ENCODE assay signal across 24 cellular contexts in the genomic region with DNA sequence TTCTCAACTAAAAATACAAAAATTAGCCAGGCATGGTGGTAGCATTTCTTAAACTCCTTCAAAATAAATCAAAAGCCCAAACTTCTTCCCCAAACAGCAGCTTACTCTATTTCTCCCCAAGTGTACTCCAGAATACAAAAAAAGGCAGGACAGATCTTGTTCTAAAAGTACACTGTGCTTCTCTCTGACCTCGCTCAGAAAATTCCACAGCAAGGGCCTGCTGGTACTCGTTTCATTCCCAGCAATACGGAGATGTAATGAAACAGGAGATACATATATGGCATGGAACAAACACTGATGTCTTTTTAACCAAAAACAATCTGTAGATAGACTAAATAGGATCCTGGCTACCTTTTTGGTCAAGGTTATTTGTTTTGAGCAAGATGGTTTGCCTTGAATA. TPM values are rescaled to one million over a fixed set of nuclear protein-coding genes. Genes with fewer than 3 reads are reported as not detected.
DNase-seq lines count a peak whose midpoint lies in the region; ATAC-seq, FAIRE-seq and TF ChIP-seq lines count a peak whose summit lies in the region.
"Had no signal": no experiment of that assay in that cellular context is flagged by ENCODE, and none has a peak within 500 bp of the region (broad histone marks: within the 10 kb centered on the region; RNA-seq: fewer than 3 reads in every experiment).

No MANE protein-coding gene starts in this region.

- H3K79me2 ChIP-seq in keratinocyte (ENCODE audit: control insufficient read depth, insufficient read depth, low read length): no peaks in the 10 kb centered on the region

- TF ChIP-seq CTCF in RWPE1 (conservative IDR thresholded peaks at IDR 0.05; ENCODE audit: low read depth) (no peak), bronchial epithelial cell (IDR thresholded peaks at IDR 0.05; ENCODE audit: insufficient read depth, low read length, severe bottlenecking) (no peak), keratinocyte (optimal IDR thresholded peaks at IDR 0.05 in 1 of 3, IDR thresholded peaks at IDR 0.05 in 1 of 3, conservative IDR thresholded peaks at IDR 0.05 in 1 of 3; ENCODE audit: extremely low read depth in 1 of 3, insufficient read depth in 2 of 3, low read length in 3 of 3) (no peak)

- H3K27ac ChIP-seq in RWPE1 (peak overlapping the region; percentile 70), keratinocyte (ENCODE audit: control insufficient read depth, insufficient read depth, low read length) (no peak overlapping the region)
- H3K27ac ChIP-seq: A549; BLaER1 treated with 17β-estradiol and CSF1 and Interleukin-3, amounts not matched to agents 10 nM and 100 nM had no signal

- no peak overlapping the region for H3K9ac ChIP-seq in keratinocyte (ENCODE audit: control insufficient read depth, extremely low read depth, insufficient read depth, low read length)
- H3K9ac ChIP-seq: BLaER1 treated with 17β-estradiol and CSF1 and Interleukin-3, amounts not matched to agents 10 nM and 100 nM had no signal

- peak overlapping the region; percentile 41 for H3K4me2 ChIP-seq in keratinocyte (ENCODE audit: control insufficient read depth, extremely low read depth, insufficient read depth, low read depth, low read length)
- H3K4me2 ChIP-seq: A549; BLaER1 treated with 17β-estradiol and CSF1 and Interleukin-3, amounts not matched to agents 10 nM and 100 nM; GM23338 had no signal

- CTCF ChIA-PET in RWPE1 (lab: Yijun Ruan, JAX): no interaction called here

- intact Hi-C loops in cardiac septum (cut with DNase I): no loop called here

- peaks cover 5% of the 10 kb centered on the region for H3K4me1 ChIP-seq in keratinocyte (ENCODE audit: control insufficient read depth, extremely low read depth, insufficient read depth, low read length)
- H3K4me1 ChIP-seq: A549; BE2C; BLaER1 treated with 17β-estradiol and CSF1 and Interleukin-3, amounts not matched to agents 10 nM and 100 nM had no signal

- H4K20me1 ChIP-seq in keratinocyte (ENCODE audit: control insufficient read depth, extremely low read depth, insufficient read depth, low read length): no peaks in the 10 kb centered on the region
- H4K20me1 ChIP-seq: BLaER1 treated with 17β-estradiol and CSF1 and Interleukin-3, amounts not matched to agents 10 nM and 100 nM had no signal

- H3K27me3 ChIP-seq in bronchial epithelial cell (ENCODE audit: control insufficient read depth, insufficient read depth, low read length) (no peaks in the 10 kb centered on the region), keratinocyte (ENCODE audit: control insufficient read depth, extremely low read depth, insufficient read depth, low read length) (no peaks in the 10 kb centered on the region)
- H3K27me3 ChIP-seq: BE2C; BLaER1 treated with 17β-estradiol and CSF1 and Interleukin-3, amounts not matched to agents 10 nM and 100 nM had no signal

- no peak overlapping the region for H3K4me3 ChIP-seq in bronchial epithelial cell (ENCODE audit: low read depth, low read length)
- H3K4me3 ChIP-seq in keratinocyte (ENCODE audit: control insufficient read depth in 2 of 3, extremely low read depth in 1 of 3, insufficient read depth in 2 of 3, low read depth in 1 of 3, low read length in 3 of 3): no peak overlapping the region
- H3K4me3 ChIP-seq: A549; BLaER1 treated with 17β-estradiol and CSF1 and Interleukin-3, amounts not matched to agents 10 nM and 100 nM; GM12878; GM23338 had no signal

- dilution Hi-C loops in keratinocyte (cut with MboI; ENCODE audit: extremely low pct_ligation_motif_present, low sequenced_read_pairs): no loop called here

- H3K36me3 ChIP-seq in bronchial epithelial cell (ENCODE audit: control insufficient read depth, insufficient read depth, low read length) (no peaks in the 10 kb centered on the region), keratinocyte (ENCODE audit: control insufficient read depth in 2 of 2, extremely low read depth in 1 of 2, insufficient read depth in 2 of 2, low read length in 2 of 2) (no peaks in the 10 kb centered on the region)
- H3K36me3 ChIP-seq: BE2C; BLaER1 treated with 17β-estradiol and CSF1 and Interleukin-3, amounts not matched to agents 10 nM and 100 nM had no signal

- peak; percentile 17 for DNase-seq in RWPE1 (ENCODE audit: low spot score)
- peak; percentile 46 for DNase-seq in bronchial epithelial cell (ENCODE audit: low read depth)
- DNase-seq in keratinocyte (ENCODE audit: low read depth, low spot score): no peak
- DNase-seq in NOMO-1 treated with DMSO at 0.1 percent for 48 hours (lab: John Stamatoyannopoulos, UW; ENCODE audit: unreplicated experiment): no peak
- DNase-seq in cardiac septum (ENCODE audit: low spot score): no peak
- DNase-seq: 8988T; ACHN; AML-193; BE2C; CD4-positive, alpha-beta T cell; CD8-positive, alpha-beta memory T cell; DMS 273 treated with DMSO at 0.1 percent for 48 hours; DMS79; EL; GDM1; H9 had no signal

- no peaks in the 10 kb centered on the region for H3K9me1 ChIP-seq in keratinocyte (ENCODE audit: control insufficient read depth, extremely low read depth, insufficient read depth, low read length)

- H2AFZ ChIP-seq in keratinocyte (ENCODE audit: control insufficient read depth, low read length): no peak overlapping the region
- H2AFZ ChIP-seq: GM23338 had no signal

- FAIRE-seq in bronchial epithelial cell (lab: Jason Lieb, UNC): no peak
- FAIRE-seq in keratinocyte (lab: Jason Lieb, UNC): no peak
- FAIRE-seq: A549, D721Med, GM12878 had no signal

- POLR2A ChIA-PET in RWPE1 (lab: Yijun Ruan, JAX; ENCODE audit: low non-redundant PET): interaction anchor here (0.7 kb wide), 1 partner anchor 109 kb away, joined by 5 read pairs; no protein-coding TSS in a partner anchor

- no peaks in the 10 kb centered on the region for H3K9me3 ChIP-seq in keratinocyte (ENCODE audit: control insufficient read depth, low read depth, low read length)
- H3K9me3 ChIP-seq: A549; BE2C; BLaER1 treated with 17β-estradiol and CSF1 and Interleukin-3, amounts not matched to agents 10 nM and 100 nM had no signal

- no peak for ATAC-seq in GM18907 (IDR thresholded peaks at IDR 0.05; ENCODE audit: unreplicated experiment)
- ATAC-seq: A549, GM12878, GM23338, HCT116 had no signal

RNA-seq across cellular contexts. Expression of a gene that starts 25.2 kb away (rescaled TPM):
- total RNA-seq in bronchial epithelial cell: under 0.01 and 0.38 TPM in 2 replicates
- polyA plus RNA-seq in keratinocyte: 0.35 to 0.76 TPM (median 0.36 TPM) in 3 replicates
- 1.8 TPM for polyA plus RNA-seq in keratinocyte (2011; ENCODE audit: low read depth)
- 0.44 and 0.61 TPM in 2 replicates for polyA plus RNA-seq in keratinocyte (2011; cell fraction: cytosol; rRNA removed)
- 0.46 and 0.60 TPM in 2 replicates for polyA plus RNA-seq in keratinocyte (2011; cell fraction: nucleus; rRNA removed)
- 0.58 and 0.80 TPM in 2 replicates for polyA plus RNA-seq in keratinocyte (2012; ENCODE audit: low replicate concordance)
- polyA minus RNA-seq in keratinocyte: 0.26 to 0.52 TPM (median 0.36 TPM) in 3 replicates
- polyA minus RNA-seq in keratinocyte (2011; cell fraction: cytosol; rRNA and poly(A)+ RNA removed): not detected
- polyA minus RNA-seq in keratinocyte (2011; cell fraction: nucleus; rRNA and poly(A)+ RNA removed): 0.21 TPM in 1 of 2 replicates, not detected in the other
- total RNA-seq in cardiac septum: 0.19 TPM
- polyA plus RNA-seq: CD14-positive monocyte had no signal

RNA-seq across cellular contexts. Expression of a gene that starts 50.1 kb away (rescaled TPM):
- total RNA-seq in bronchial epithelial cell: 29.2 and 55.0 TPM in 2 replicates
- 83.9 to 196 TPM (median 109 TPM) in 3 replicates for polyA plus RNA-seq in keratinocyte
- polyA plus RNA-seq in keratinocyte (2011; ENCODE audit: low read depth): 172 TPM
- 91.4 and 152 TPM in 2 replicates for polyA plus RNA-seq in keratinocyte (2011; cell fraction: cytosol; rRNA removed)
- polyA plus RNA-seq in keratinocyte (2011; cell fraction: nucleus; rRNA removed): 32.3 and 69.4 TPM in 2 replicates
- polyA plus RNA-seq in keratinocyte (2012; ENCODE audit: low replicate concordance): 141 and 150 TPM in 2 replicates
- polyA minus RNA-seq in keratinocyte: 8.1 to 78.5 TPM (median 15.8 TPM) in 3 replicates
- polyA minus RNA-seq in keratinocyte (2011; cell fraction: cytosol; rRNA and poly(A)+ RNA removed): 121 TPM
- 15.2 and 23.9 TPM in 2 replicates for polyA minus RNA-seq in keratinocyte (2011; cell fraction: nucleus; rRNA and poly(A)+ RNA removed)
- 75.4 TPM for total RNA-seq in cardiac septum

Comparison
In these comparisons a context has a peak if more than half of its experiments do, and no peak if none do; other contexts are left out.
1. DNase-seq: peak in RWPE1 (single experiment) and bronchial epithelial cell (single experiment); none in keratinocyte (single experiment), NOMO-1 treated with DMSO at 0.1 percent for 48 hours (single experiment) and cardiac septum (single experiment).